ENCODE assay signal across 2 cellular contexts in genomic region chr7:116920359-116920758, GRCh38.
A peak's percentile ranks its signal among the peaks of the same experiment; 100 is the strongest.
TF ChIP-seq lines count a peak whose summit lies in the region.

No MANE protein-coding gene starts in this region.

TF ChIP-seq in HepG2, 621 proteins besides CTCF, POLR2A, EP300 and RAD21:
- TF ChIP-seq ZNF501 (CRISPR knock-in tag; IDR thresholded peaks at IDR 0.05) = no peak
- TF ChIP-seq GMEB1 (CRISPR knock-in tag; IDR thresholded peaks at IDR 0.05; ENCODE audit: borderline replicate concordance) = no peak
- peak; percentile 78 for TF ChIP-seq RBM22 (optimal IDR thresholded peaks at IDR 0.05; ENCODE audit: low read length)
- TF ChIP-seq NAIF1 (CRISPR knock-in tag; IDR thresholded peaks at IDR 0.05; ENCODE audit: borderline replicate concordance) = no peak
- no peak for TF ChIP-seq UBTF (CRISPR knock-in tag; IDR thresholded peaks at IDR 0.05)
- TF ChIP-seq NRL (CRISPR knock-in tag; IDR thresholded peaks at IDR 0.05; ENCODE audit: borderline replicate concordance) = no peak
- no peak for TF ChIP-seq NR2F2 (IDR thresholded peaks at IDR 0.05; ENCODE audit: borderline replicate concordance, low read depth)

TF ChIP-seq in K562, 482 proteins besides CTCF, POLR2A, EP300 and RAD21:
- TF ChIP-seq ARNT (IDR thresholded peaks at IDR 0.05) (no peak), PHB (CRISPR knock-in tag; IDR thresholded peaks at IDR 0.05) (no peak), ARID2 (IDR thresholded peaks at IDR 0.05) (no peak), ZBTB1 (CRISPR knock-in tag; IDR thresholded peaks at IDR 0.05; ENCODE audit: borderline replicate concordance, low read depth) (no peak), BRD4 (IDR thresholded peaks at IDR 0.05) (no peak), NCOR1 (IDR thresholded peaks at IDR 0.05) (no peak)
TF ChIP-seq in K562: peak in this region for 0.
